ENCODE assay signal across 1 cellular context in the genomic region with DNA sequence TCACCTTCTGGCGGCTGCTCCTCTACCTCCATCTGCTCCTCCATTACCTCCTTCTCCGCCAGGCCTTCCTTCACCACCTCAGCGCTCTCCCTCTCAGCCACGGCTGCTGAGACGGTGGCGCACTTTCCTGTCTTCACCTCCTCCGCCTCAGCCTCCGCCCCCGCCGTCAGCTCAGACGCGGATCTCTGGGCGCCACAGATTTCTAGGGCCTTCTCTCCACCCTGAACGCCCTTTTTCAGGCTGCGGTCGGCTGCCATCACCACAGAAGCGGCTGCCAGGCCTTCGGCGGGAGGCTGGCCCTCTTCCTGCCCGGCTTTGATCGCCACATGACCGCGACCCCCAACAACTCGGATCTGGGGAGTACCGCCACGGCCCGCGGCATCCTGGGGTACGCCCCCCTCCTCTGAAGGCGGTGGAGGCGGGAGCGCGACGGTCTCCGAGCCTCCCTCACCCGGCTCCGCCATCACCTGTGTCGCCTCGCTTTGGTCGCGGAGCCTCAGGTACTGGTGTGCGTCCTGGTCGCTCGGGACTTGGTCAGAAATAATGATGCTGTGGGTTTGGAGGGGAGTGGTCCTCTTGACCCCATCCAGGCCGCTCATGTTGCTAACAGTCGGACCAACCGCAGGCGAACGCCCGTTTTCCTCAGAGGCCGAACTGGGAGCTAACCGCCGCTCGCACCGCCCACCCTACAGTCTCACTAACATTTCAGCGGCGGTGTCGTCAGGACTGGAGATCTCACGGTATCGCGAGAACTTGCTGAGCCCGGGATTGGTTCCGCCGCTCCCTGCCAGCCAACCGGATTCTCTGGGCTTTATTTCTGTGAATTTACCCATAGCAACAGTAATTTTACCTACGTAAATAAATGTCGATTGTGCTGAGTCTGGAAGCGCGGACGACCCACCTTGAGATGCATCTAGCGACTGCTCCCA.
TF ChIP-seq lines count a peak whose summit lies in the region.

A gene (minus strand): TSS at position 699 of the 929 bp plus-strand sequence. CDS start 100 bp downstream, at position 599.

TF ChIP-seq in K562, 482 proteins besides CTCF, POLR2A, EP300 and RAD21 (continued from another document and continues in another):
- TF ChIP-seq, protein P1, sequence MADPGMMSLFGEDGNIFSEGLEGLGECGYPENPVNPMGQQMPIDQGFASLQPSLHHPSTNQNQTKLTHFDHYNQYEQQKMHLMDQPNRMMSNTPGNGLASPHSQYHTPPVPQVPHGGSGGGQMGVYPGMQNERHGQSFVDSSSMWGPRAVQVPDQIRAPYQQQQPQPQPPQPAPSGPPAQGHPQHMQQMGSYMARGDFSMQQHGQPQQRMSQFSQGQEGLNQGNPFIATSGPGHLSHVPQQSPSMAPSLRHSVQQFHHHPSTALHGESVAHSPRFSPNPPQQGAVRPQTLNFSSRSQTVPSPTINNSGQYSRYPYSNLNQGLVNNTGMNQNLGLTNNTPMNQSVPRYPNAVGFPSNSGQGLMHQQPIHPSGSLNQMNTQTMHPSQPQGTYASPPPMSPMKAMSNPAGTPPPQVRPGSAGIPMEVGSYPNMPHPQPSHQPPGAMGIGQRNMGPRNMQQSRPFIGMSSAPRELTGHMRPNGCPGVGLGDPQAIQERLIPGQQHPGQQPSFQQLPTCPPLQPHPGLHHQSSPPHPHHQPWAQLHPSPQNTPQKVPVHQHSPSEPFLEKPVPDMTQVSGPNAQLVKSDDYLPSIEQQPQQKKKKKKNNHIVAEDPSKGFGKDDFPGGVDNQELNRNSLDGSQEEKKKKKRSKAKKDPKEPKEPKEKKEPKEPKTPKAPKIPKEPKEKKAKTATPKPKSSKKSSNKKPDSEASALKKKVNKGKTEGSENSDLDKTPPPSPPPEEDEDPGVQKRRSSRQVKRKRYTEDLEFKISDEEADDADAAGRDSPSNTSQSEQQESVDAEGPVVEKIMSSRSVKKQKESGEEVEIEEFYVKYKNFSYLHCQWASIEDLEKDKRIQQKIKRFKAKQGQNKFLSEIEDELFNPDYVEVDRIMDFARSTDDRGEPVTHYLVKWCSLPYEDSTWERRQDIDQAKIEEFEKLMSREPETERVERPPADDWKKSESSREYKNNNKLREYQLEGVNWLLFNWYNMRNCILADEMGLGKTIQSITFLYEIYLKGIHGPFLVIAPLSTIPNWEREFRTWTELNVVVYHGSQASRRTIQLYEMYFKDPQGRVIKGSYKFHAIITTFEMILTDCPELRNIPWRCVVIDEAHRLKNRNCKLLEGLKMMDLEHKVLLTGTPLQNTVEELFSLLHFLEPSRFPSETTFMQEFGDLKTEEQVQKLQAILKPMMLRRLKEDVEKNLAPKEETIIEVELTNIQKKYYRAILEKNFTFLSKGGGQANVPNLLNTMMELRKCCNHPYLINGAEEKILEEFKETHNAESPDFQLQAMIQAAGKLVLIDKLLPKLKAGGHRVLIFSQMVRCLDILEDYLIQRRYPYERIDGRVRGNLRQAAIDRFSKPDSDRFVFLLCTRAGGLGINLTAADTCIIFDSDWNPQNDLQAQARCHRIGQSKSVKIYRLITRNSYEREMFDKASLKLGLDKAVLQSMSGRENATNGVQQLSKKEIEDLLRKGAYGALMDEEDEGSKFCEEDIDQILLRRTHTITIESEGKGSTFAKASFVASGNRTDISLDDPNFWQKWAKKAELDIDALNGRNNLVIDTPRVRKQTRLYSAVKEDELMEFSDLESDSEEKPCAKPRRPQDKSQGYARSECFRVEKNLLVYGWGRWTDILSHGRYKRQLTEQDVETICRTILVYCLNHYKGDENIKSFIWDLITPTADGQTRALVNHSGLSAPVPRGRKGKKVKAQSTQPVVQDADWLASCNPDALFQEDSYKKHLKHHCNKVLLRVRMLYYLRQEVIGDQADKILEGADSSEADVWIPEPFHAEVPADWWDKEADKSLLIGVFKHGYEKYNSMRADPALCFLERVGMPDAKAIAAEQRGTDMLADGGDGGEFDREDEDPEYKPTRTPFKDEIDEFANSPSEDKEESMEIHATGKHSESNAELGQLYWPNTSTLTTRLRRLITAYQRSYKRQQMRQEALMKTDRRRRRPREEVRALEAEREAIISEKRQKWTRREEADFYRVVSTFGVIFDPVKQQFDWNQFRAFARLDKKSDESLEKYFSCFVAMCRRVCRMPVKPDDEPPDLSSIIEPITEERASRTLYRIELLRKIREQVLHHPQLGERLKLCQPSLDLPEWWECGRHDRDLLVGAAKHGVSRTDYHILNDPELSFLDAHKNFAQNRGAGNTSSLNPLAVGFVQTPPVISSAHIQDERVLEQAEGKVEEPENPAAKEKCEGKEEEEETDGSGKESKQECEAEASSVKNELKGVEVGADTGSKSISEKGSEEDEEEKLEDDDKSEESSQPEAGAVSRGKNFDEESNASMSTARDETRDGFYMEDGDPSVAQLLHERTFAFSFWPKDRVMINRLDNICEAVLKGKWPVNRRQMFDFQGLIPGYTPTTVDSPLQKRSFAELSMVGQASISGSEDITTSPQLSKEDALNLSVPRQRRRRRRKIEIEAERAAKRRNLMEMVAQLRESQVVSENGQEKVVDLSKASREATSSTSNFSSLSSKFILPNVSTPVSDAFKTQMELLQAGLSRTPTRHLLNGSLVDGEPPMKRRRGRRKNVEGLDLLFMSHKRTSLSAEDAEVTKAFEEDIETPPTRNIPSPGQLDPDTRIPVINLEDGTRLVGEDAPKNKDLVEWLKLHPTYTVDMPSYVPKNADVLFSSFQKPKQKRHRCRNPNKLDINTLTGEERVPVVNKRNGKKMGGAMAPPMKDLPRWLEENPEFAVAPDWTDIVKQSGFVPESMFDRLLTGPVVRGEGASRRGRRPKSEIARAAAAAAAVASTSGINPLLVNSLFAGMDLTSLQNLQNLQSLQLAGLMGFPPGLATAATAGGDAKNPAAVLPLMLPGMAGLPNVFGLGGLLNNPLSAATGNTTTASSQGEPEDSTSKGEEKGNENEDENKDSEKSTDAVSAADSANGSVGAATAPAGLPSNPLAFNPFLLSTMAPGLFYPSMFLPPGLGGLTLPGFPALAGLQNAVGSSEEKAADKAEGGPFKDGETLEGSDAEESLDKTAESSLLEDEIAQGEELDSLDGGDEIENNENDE (IDR thresholded peaks at IDR 0.05; ENCODE audit: low read depth, low read length), result no peak
- no peak for TF ChIP-seq MCM5 (IDR thresholded peaks at IDR 0.05; ENCODE audit: low read depth)
- TF ChIP-seq SRSF1 (IDR thresholded peaks at IDR 0.05; ENCODE audit: low read depth, low read length), result no peak
- no peak for TF ChIP-seq CAMTA2 (CRISPR knock-in tag; conservative IDR thresholded peaks at IDR 0.05)
- peak; percentile 69 for TF ChIP-seq ARID2 (IDR thresholded peaks at IDR 0.05)
- peak in 1 of 2 experiments; percentile 50; a peak in 1 of 3 replicates for TF ChIP-seq CBX3 (IDR thresholded peaks at IDR 0.05; ENCODE audit: borderline replicate concordance in 1 of 2, low read length in 2 of 2)
- 0 out of 2 replicates have a peak, but pooled peaks have one; percentile 14 for TF ChIP-seq NCOR1 (IDR thresholded peaks at IDR 0.05)
- TF ChIP-seq ZNF830 (CRISPR knock-in tag; IDR thresholded peaks at IDR 0.05), result 0 out of 2 replicates have a peak, but pooled peaks have one; percentile 18
- no peak for TF ChIP-seq ZNF24 (IDR thresholded peaks at IDR 0.05)
- TF ChIP-seq PHTF2 (CRISPR knock-in tag; IDR thresholded peaks at IDR 0.05), result no peak
- TF ChIP-seq TRIM24 (IDR thresholded peaks at IDR 0.05), result no peak
- peak; percentile 75 for TF ChIP-seq C11orf30 (IDR thresholded peaks at IDR 0.05; ENCODE audit: low read depth)
- TF ChIP-seq FOXA3 (CRISPR knock-in tag; conservative IDR thresholded peaks at IDR 0.05 in 1 of 2, IDR thresholded peaks at IDR 0.05 in 1 of 2), result peak in 1 of 2 experiments; percentile 67; a peak in 1 of 4 replicates
- peak; percentile 90 for TF ChIP-seq POLR2B (IDR thresholded peaks at IDR 0.05; ENCODE audit: low read depth, partially characterized antibody)
- peak; percentile 74 for TF ChIP-seq GABPB1 (CRISPR knock-in tag; IDR thresholded peaks at IDR 0.05)
- TF ChIP-seq, protein P2, sequence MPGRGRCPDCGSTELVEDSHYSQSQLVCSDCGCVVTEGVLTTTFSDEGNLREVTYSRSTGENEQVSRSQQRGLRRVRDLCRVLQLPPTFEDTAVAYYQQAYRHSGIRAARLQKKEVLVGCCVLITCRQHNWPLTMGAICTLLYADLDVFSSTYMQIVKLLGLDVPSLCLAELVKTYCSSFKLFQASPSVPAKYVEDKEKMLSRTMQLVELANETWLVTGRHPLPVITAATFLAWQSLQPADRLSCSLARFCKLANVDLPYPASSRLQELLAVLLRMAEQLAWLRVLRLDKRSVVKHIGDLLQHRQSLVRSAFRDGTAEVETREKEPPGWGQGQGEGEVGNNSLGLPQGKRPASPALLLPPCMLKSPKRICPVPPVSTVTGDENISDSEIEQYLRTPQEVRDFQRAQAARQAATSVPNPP (IDR thresholded peaks at IDR 0.05; ENCODE audit: borderline replicate concordance, insufficient read depth, insufficient read length), result no peak
- peak; percentile 28; the same call in 1 of the 2 replicates for TF ChIP-seq TAF7 (tag; IDR thresholded peaks at IDR 0.05)
- TF ChIP-seq CBFA2T3 (IDR thresholded peaks at IDR 0.05), result no peak
- TF ChIP-seq, protein P3, sequence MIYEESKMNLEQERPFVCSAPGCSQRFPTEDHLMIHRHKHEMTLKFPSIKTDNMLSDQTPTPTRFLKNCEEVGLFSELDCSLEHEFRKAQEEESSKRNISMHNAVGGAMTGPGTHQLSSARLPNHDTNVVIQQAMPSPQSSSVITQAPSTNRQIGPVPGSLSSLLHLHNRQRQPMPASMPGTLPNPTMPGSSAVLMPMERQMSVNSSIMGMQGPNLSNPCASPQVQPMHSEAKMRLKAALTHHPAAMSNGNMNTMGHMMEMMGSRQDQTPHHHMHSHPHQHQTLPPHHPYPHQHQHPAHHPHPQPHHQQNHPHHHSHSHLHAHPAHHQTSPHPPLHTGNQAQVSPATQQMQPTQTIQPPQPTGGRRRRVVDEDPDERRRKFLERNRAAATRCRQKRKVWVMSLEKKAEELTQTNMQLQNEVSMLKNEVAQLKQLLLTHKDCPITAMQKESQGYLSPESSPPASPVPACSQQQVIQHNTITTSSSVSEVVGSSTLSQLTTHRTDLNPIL (CRISPR knock-in tag; IDR thresholded peaks at IDR 0.05), result no peak
- no peak for TF ChIP-seq NONO (IDR thresholded peaks at IDR 0.05; ENCODE audit: low read depth in 2 of 2, low read length in 1 of 2)
- no peak for TF ChIP-seq MEF2A (IDR thresholded peaks at IDR 0.05; ENCODE audit: control insufficient read depth, low read depth, low read length)
- TF ChIP-seq, protein P4, sequence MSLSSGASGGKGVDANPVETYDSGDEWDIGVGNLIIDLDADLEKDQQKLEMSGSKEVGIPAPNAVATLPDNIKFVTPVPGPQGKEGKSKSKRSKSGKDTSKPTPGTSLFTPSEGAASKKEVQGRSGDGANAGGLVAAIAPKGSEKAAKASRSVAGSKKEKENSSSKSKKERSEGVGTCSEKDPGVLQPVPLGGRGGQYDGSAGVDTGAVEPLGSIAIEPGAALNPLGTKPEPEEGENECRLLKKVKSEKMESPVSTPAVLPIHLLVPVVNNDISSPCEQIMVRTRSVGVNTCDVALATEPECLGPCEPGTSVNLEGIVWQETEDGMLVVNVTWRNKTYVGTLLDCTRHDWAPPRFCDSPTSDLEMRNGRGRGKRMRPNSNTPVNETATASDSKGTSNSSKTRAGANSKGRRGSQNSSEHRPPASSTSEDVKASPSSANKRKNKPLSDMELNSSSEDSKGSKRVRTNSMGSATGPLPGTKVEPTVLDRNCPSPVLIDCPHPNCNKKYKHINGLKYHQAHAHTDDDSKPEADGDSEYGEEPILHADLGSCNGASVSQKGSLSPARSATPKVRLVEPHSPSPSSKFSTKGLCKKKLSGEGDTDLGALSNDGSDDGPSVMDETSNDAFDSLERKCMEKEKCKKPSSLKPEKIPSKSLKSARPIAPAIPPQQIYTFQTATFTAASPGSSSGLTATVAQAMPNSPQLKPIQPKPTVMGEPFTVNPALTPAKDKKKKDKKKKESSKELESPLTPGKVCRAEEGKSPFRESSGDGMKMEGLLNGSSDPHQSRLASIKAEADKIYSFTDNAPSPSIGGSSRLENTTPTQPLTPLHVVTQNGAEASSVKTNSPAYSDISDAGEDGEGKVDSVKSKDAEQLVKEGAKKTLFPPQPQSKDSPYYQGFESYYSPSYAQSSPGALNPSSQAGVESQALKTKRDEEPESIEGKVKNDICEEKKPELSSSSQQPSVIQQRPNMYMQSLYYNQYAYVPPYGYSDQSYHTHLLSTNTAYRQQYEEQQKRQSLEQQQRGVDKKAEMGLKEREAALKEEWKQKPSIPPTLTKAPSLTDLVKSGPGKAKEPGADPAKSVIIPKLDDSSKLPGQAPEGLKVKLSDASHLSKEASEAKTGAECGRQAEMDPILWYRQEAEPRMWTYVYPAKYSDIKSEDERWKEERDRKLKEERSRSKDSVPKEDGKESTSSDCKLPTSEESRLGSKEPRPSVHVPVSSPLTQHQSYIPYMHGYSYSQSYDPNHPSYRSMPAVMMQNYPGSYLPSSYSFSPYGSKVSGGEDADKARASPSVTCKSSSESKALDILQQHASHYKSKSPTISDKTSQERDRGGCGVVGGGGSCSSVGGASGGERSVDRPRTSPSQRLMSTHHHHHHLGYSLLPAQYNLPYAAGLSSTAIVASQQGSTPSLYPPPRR (CRISPR knock-in tag; IDR thresholded peaks at IDR 0.05; ENCODE audit: borderline replicate concordance), result peak; percentile 74; the same call in 1 of the 2 replicates
- TF ChIP-seq WHSC1 (IDR thresholded peaks at IDR 0.05; ENCODE audit: low read length), result no peak
- TF ChIP-seq EGR1 (conservative IDR thresholded peaks at IDR 0.05), result peak; percentile 97
- TF ChIP-seq, protein P5, sequence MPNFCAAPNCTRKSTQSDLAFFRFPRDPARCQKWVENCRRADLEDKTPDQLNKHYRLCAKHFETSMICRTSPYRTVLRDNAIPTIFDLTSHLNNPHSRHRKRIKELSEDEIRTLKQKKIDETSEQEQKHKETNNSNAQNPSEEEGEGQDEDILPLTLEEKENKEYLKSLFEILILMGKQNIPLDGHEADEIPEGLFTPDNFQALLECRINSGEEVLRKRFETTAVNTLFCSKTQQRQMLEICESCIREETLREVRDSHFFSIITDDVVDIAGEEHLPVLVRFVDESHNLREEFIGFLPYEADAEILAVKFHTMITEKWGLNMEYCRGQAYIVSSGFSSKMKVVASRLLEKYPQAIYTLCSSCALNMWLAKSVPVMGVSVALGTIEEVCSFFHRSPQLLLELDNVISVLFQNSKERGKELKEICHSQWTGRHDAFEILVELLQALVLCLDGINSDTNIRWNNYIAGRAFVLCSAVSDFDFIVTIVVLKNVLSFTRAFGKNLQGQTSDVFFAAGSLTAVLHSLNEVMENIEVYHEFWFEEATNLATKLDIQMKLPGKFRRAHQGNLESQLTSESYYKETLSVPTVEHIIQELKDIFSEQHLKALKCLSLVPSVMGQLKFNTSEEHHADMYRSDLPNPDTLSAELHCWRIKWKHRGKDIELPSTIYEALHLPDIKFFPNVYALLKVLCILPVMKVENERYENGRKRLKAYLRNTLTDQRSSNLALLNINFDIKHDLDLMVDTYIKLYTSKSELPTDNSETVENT (CRISPR knock-in tag; IDR thresholded peaks at IDR 0.05), result peak; percentile 79
- no peak for TF ChIP-seq KLF6 (CRISPR knock-in tag; IDR thresholded peaks at IDR 0.05; ENCODE audit: borderline replicate concordance)
- no peak for TF ChIP-seq ZNF347 (CRISPR knock-in tag; IDR thresholded peaks at IDR 0.05; ENCODE audit: low read depth)
- TF ChIP-seq ZNF696 (CRISPR knock-in tag; conservative IDR thresholded peaks at IDR 0.05), result no peak
- TF ChIP-seq, protein P6, sequence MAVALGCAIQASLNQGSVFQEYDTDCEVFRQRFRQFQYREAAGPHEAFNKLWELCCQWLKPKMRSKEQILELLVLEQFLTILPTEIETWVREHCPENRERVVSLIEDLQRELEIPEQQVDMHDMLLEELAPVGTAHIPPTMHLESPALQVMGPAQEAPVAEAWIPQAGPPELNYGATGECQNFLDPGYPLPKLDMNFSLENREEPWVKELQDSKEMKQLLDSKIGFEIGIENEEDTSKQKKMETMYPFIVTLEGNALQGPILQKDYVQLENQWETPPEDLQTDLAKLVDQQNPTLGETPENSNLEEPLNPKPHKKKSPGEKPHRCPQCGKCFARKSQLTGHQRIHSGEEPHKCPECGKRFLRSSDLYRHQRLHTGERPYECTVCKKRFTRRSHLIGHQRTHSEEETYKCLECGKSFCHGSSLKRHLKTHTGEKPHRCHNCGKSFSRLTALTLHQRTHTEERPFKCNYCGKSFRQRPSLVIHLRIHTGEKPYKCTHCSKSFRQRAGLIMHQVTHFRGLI (CRISPR knock-in tag; IDR thresholded peaks at IDR 0.05), result no peak
- TF ChIP-seq MXI1 (IDR thresholded peaks at IDR 0.05; ENCODE audit: low read depth, low read length), result no peak
- TF ChIP-seq ZNF668 (CRISPR knock-in tag; IDR thresholded peaks at IDR 0.05), result no peak
